8 cellular contexts compared by ENCODE assay signal in the genomic region with DNA sequence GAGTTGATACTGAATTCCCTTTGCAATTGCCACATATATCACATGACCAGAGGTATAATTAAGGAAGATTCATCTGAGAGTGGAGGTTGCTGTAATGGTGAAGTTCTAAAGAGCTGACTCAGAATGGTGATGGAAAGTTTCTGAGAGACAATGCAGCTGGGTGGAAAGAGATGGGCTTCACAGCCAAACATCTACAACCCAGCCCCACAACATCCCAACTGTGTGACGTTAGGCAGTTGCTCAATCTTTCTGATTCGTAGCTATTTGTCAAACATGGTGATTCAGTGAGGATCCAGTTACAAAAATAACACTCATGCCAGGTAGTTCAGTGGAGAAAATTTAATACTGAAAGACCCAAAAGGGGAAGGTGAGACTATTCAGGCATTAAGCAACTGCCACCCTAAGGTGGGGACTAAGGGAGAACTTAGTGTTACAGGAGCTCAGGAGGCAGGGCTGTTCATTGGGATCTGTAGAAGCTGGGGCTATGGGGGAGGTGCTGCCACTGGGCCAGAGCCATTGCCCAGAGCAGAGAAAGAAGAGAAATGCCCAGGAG. TPM values are rescaled to one million over a fixed set of nuclear protein-coding genes. Genes with fewer than 3 reads are reported as not detected.
DNase-seq lines count a peak whose midpoint lies in the region; ATAC-seq and TF ChIP-seq lines count a peak whose summit lies in the region.

No MANE protein-coding gene starts in this region.

- TF ChIP-seq CTCF in right atrium auricular region (IDR thresholded peaks at IDR 0.05) (no peak), upper lobe of right lung (IDR thresholded peaks at IDR 0.05) (no peak)

- no peak overlapping the region for H3K4me3 ChIP-seq in right atrium auricular region
- H3K4me3 ChIP-seq in upper lobe of right lung = no peak overlapping the region

- H3K27ac ChIP-seq in right atrium auricular region (peak overlapping the region in 1 of 2 donors; percentile 76), upper lobe of right lung (no peak overlapping the region)

- intact Hi-C loops in upper lobe of right lung (cut with DNase I) = loop anchor here (5.0 kb wide), 1 partner anchor 164 kb away; no protein-coding TSS in a partner anchor

- peak; percentile 57 for ATAC-seq in upper lobe of right lung
- ATAC-seq in GM21528 (IDR thresholded peaks at IDR 0.05; ENCODE audit: low FRiP score, unreplicated experiment) = no peak

- H3K4me1 ChIP-seq in right atrium auricular region (peaks cover 0 to 7% of the 10 kb centered on the region in 2 donors), upper lobe of right lung (no peaks in the 10 kb centered on the region)

- H3K27me3 Mint-ChIP-seq in activated naive CD4-positive, alpha-beta T cell treated with anti-CD3 and anti-CD28 coated beads, Interleukin-2, amount 50 U/mL, for 24 hours = no peaks in the 10 kb centered on the region

- DNase-seq in activated naive CD4-positive, alpha-beta T cell treated with anti-CD3 and anti-CD28 coated beads, Interleukin-2, amount 50 U/mL, for 16 hours = no peak
- DNase-seq in SHP77 treated with DMSO at 0.1 percent for 48 hours (lab: John Stamatoyannopoulos, UW) (peak; percentile 32), right atrium auricular region (ENCODE audit: low spot score) (peak; percentile 84), upper lobe of right lung (no peak), Ammon's horn (ENCODE audit: low spot score) (no peak)
- DNase-seq in activated CD8-positive, alpha-beta memory T cell treated with anti-CD3 and anti-CD28 coated beads for 24 hours = no peak

- H3K36me3 ChIP-seq in right atrium auricular region = peaks cover 4% of the 10 kb centered on the region
- no peaks in the 10 kb centered on the region for H3K36me3 ChIP-seq in upper lobe of right lung

- H3K9me3 Mint-ChIP-seq in activated naive CD4-positive, alpha-beta T cell treated with anti-CD3 and anti-CD28 coated beads, Interleukin-2, amount 50 U/mL, for 24 hours = no peaks in the 10 kb centered on the region

- peaks cover 18% of the 10 kb centered on the region for H3K4me1 Mint-ChIP-seq in activated naive CD4-positive, alpha-beta T cell treated with anti-CD3 and anti-CD28 coated beads, Interleukin-2, amount 50 U/mL, for 24 hours

- H3K9me3 ChIP-seq in right atrium auricular region = no peaks in the 10 kb centered on the region
- H3K9me3 ChIP-seq in upper lobe of right lung = no peaks in the 10 kb centered on the region

- H3K27ac Mint-ChIP-seq in activated naive CD4-positive, alpha-beta T cell treated with anti-CD3 and anti-CD28 coated beads, Interleukin-2, amount 50 U/mL, for 24 hours = peak overlapping the region; percentile 91

- H3K4me3 Mint-ChIP-seq in activated naive CD4-positive, alpha-beta T cell treated with anti-CD3 and anti-CD28 coated beads, Interleukin-2, amount 50 U/mL, for 24 hours = peak overlapping the region; percentile 36

- peaks cover 7% of the 10 kb centered on the region for H3K36me3 Mint-ChIP-seq in activated naive CD4-positive, alpha-beta T cell treated with anti-CD3 and anti-CD28 coated beads, Interleukin-2, amount 50 U/mL, for 24 hours

- no peaks in the 10 kb centered on the region for H3K27me3 ChIP-seq in right atrium auricular region
- H3K27me3 ChIP-seq in upper lobe of right lung = no peaks in the 10 kb centered on the region

RNA-seq across cellular contexts. Expression of a gene that starts 6.9 kb away (rescaled TPM):
- total RNA-seq in right atrium auricular region = 10 to 100 TPM; 59.2 to 73.5 TPM
- total RNA-seq in upper lobe of right lung = 103 TPM

RNA-seq across cellular contexts. Expression of a gene that starts 35.7 kb away (rescaled TPM):
- not detected for total RNA-seq in right atrium auricular region
- 2.3 TPM for total RNA-seq in upper lobe of right lung

Comparison
In these comparisons a context has a peak if more than half of its experiments do, and no peak if none do; other contexts are left out.
1. DNase-seq: peak in SHP77 treated with DMSO at 0.1 percent for 48 hours (single experiment) and right atrium auricular region (single experiment); none in activated naive CD4-positive, alpha-beta T cell treated with anti-CD3 and anti-CD28 coated beads, Interleukin-2, amount 50 U/mL, for 16 hours (single experiment), upper lobe of right lung (single experiment), Ammon's horn (single experiment) and activated CD8-positive, alpha-beta memory T cell treated with anti-CD3 and anti-CD28 coated beads for 24 hours (single experiment).